ENCODE assay signal across 13 cellular contexts in the genomic region with DNA sequence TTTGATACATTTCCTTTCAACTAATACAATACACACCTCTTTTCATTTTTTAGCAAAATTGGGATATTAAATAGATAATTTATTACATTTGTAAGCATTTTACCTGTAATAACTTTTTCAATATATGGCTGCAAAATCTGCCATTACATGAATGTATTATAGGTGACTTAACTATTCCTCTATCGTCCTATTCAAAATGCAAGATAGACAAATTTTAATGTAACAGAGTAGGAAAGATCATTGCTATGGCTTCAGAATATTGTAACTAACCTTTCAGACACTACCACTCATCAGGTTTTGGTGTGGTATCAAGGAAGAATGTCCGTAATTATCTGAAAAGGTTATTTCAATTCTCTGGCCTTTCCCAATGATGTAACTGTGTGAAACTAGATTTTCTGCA.
DNase-seq lines count a peak whose midpoint lies in the region; ATAC-seq, FAIRE-seq and TF ChIP-seq lines count a peak whose summit lies in the region.
"Had no signal": no experiment of that assay in that cellular context is flagged by ENCODE, and none has a peak within 500 bp of the region (broad histone marks: within the 10 kb centered on the region; RNA-seq: fewer than 3 reads in every experiment).

No MANE protein-coding gene starts in this region.

- H3K9me3 ChIP-seq in A549, result no peaks in the 10 kb centered on the region
- H3K9me3 ChIP-seq in CD8-positive, alpha-beta memory T cell (ENCODE audit: low read length), result no peaks in the 10 kb centered on the region
- no peaks in the 10 kb centered on the region for H3K9me3 ChIP-seq in HepG2 (ENCODE audit: low read length)
- H3K9me3 ChIP-seq: gastrocnemius medialis had no signal

- no peaks in the 10 kb centered on the region for H3K27me3 ChIP-seq in CD8-positive, alpha-beta memory T cell (ENCODE audit: insufficient read depth, low read length, poor library complexity, severe bottlenecking)
- no peaks in the 10 kb centered on the region for H3K27me3 ChIP-seq in HepG2 (ENCODE audit: control insufficient read depth in 1 of 2, insufficient read depth in 2 of 2, low read length in 2 of 2)
- H3K27me3 ChIP-seq: gastrocnemius medialis had no signal

- peak overlapping the region; percentile 66 to 89 (median 76) for H3K4me3 Mint-ChIP-seq in CD8-positive, alpha-beta memory T cell
- H3K4me3 Mint-ChIP-seq in activated CD4-positive, alpha-beta memory T cell treated with anti-CD3 and anti-CD28 coated beads, Interleukin-2, amount 10 ng/mL, durations not matched to agents 7 days and 5 days, result peak overlapping the region; percentile 67
- no peak overlapping the region for H3K4me3 Mint-ChIP-seq in chondrocyte (ENCODE audit: unreplicated experiment)

- intact Hi-C loops in HepG2 (cut with micrococcal nuclease; ENCODE audit: unreplicated experiment), result no loop called here

- in situ Hi-C loops in HepG2 (cut with HindIII; ENCODE audit: extremely low pct_ligation_motif_present, low pct_unique_long_range_greater_than_20kb), result no loop called here

- no peak for TF ChIP-seq CTCF in A549 (IDR thresholded peaks at IDR 0.05)
- TF ChIP-seq CTCF in HepG2 (CRISPR knock-in tag; IDR thresholded peaks at IDR 0.05), result no peak
- TF ChIP-seq CTCF in chondrocyte (IDR thresholded peaks at IDR 0.05), result no peak

- CTCF ChIA-PET in A549 (lab: Yijun Ruan, JAX), result interaction anchor here (1.2 kb wide), 1 partner anchor 26 kb away, joined by 3 read pairs; no protein-coding TSS in a partner anchor
- CTCF ChIA-PET in CD8-positive, alpha-beta memory T cell (lab: Charles Lee), result interaction anchor here (1.0 to 3.4 kb wide), 4 partner anchors 20 to 275 kb away, joined by 3 to 17 read pairs (median 4); a partner anchor contains a TSS
- CTCF ChIA-PET in activated CD4-positive, alpha-beta memory T cell treated with anti-CD3 and anti-CD28 coated beads, Interleukin-2, amount 10 ng/mL, durations not matched to agents 7 days and 5 days (lab: Charles Lee), result interaction anchor here (1.0 to 1.9 kb wide), 7 partner anchors 8 to 41 kb away, joined by 3 to 8 read pairs (median 4); no protein-coding TSS in a partner anchor
- CTCF ChIA-PET in HepG2 (lab: Yijun Ruan, JAX; ENCODE audit: low intra/inter-chr PET ratio, low total read pairs), result no interaction called here

- TF ChIP-seq EP300 in A549 (IDR thresholded peaks at IDR 0.05) (no peak), HepG2 (IDR thresholded peaks at IDR 0.05; ENCODE audit: low read depth in 2 of 2, low read length in 2 of 2) (no peak), HepG2 (CRISPR knock-in tag; IDR thresholded peaks at IDR 0.05; ENCODE audit: borderline replicate concordance) (no peak)

- peak overlapping the region; percentile 46; the same call in 2 of the 3 replicates for H3K4me2 ChIP-seq in A549
- H3K4me2 ChIP-seq in HepG2 (ENCODE audit: low read depth, low read length), result no peak overlapping the region

- H3K79me2 ChIP-seq in HepG2 (ENCODE audit: insufficient read depth, low read length), result peaks cover 19% of the 10 kb centered on the region

- no peak overlapping the region for H3K9ac ChIP-seq in HepG2 (ENCODE audit: insufficient read depth, low read depth, low read length)

- H3K36me3 Mint-ChIP-seq in CD8-positive, alpha-beta memory T cell, result peaks cover 19 to 44% (median 24%) of the 10 kb centered on the region in 3 donors
- peaks cover 65% of the 10 kb centered on the region for H3K36me3 Mint-ChIP-seq in activated CD4-positive, alpha-beta memory T cell treated with anti-CD3 and anti-CD28 coated beads, Interleukin-2, amount 10 ng/mL, durations not matched to agents 7 days and 5 days (ENCODE audit: low read depth)
- H3K36me3 Mint-ChIP-seq in chondrocyte (ENCODE audit: low read depth), result peaks cover 14% of the 10 kb centered on the region

- peaks cover 77% of the 10 kb centered on the region for H3K4me1 ChIP-seq in A549
- peaks cover 89% of the 10 kb centered on the region for H3K4me1 ChIP-seq in CD8-positive, alpha-beta memory T cell (ENCODE audit: insufficient read depth, low read length)
- H3K4me1 ChIP-seq in HepG2 (ENCODE audit: insufficient read depth, low read length), result peaks cover 26% of the 10 kb centered on the region
- H3K4me1 ChIP-seq: gastrocnemius medialis had no signal

- peaks cover 88 to 100% (median 95%) of the 10 kb centered on the region in 3 donors for H3K4me1 Mint-ChIP-seq in CD8-positive, alpha-beta memory T cell
- peaks cover 90% of the 10 kb centered on the region for H3K4me1 Mint-ChIP-seq in activated CD4-positive, alpha-beta memory T cell treated with anti-CD3 and anti-CD28 coated beads, Interleukin-2, amount 10 ng/mL, durations not matched to agents 7 days and 5 days
- peaks cover 17% of the 10 kb centered on the region for H3K4me1 Mint-ChIP-seq in chondrocyte (ENCODE audit: low read depth)

- no peaks in the 10 kb centered on the region for H4K20me1 ChIP-seq in HepG2 (ENCODE audit: insufficient read depth, low read length)

- no peak for FAIRE-seq in A549 (lab: Jason Lieb, UNC)
- FAIRE-seq in HepG2 (lab: Jason Lieb, UNC), result no peak
- FAIRE-seq: GM12891 had no signal

- H3K27ac ChIP-seq in A549 (peak overlapping the region; percentile 4 to 36; a peak in 3 of 6 replicates), HepG2 (ENCODE audit: extremely low read length, insufficient read depth, low read length) (no peak overlapping the region)
- peak overlapping the region; percentile 72 for H3K27ac ChIP-seq in CD8-positive, alpha-beta memory T cell (ENCODE audit: low read depth, low read length)
- H3K27ac ChIP-seq: gastrocnemius medialis had no signal

- DNase-seq in A549 (ENCODE audit: low read depth in 1 of 2, low spot score in 1 of 2) (no peak), HepG2 (ENCODE audit: low spot score) (no peak), chondrocyte (ENCODE audit: low spot score) (no peak), T1000 (lab: John Stamatoyannopoulos, UW) (no peak)
- no peak for DNase-seq in CD8-positive, alpha-beta memory T cell
- no peak for DNase-seq in activated CD4-positive, alpha-beta memory T cell treated with anti-CD3 and anti-CD28 coated beads, Interleukin-2, amount 10 ng/mL, durations not matched to agents 7 days and 5 days
- DNase-seq: DND-41, gastrocnemius medialis, NCI-H187 treated with DMSO at 0.1 percent for 48 hours, NCI-H524 treated with DMSO at 0.1 percent for 48 hours had no signal

- TF ChIP-seq RAD21 in A549 (conservative IDR thresholded peaks at IDR 0.05 in 1 of 2, IDR thresholded peaks at IDR 0.05 in 1 of 2) (no peak), HepG2 (CRISPR knock-in tag; IDR thresholded peaks at IDR 0.05) (no peak)

- H2AFZ ChIP-seq in HepG2 (ENCODE audit: low read length), result no peak overlapping the region

- POLR2A ChIA-PET in A549 (lab: Yijun Ruan, JAX) (no interaction called here), HepG2 (lab: Yijun Ruan, JAX) (interaction anchor here (1.7 kb wide), 1 partner anchor 9 kb away, joined by 4 read pairs; no protein-coding TSS in a partner anchor)
- POLR2A ChIA-PET in CD8-positive, alpha-beta memory T cell (lab: Charles Lee), result interaction anchor here (1.0 to 1.9 kb wide), 3 partner anchors 10 to 25 kb away, joined by 3 to 6 read pairs (median 4); no protein-coding TSS in a partner anchor
- POLR2A ChIA-PET in activated CD4-positive, alpha-beta memory T cell treated with anti-CD3 and anti-CD28 coated beads, Interleukin-2, amount 10 ng/mL, durations not matched to agents 7 days and 5 days (lab: Charles Lee), result interaction anchor here (0.9 to 7.0 kb wide), 13 partner anchors 8 to 391 kb away, joined by 3 to 78 read pairs (median 9); a partner anchor contains a TSS

- no TSS peak for BruUV-seq in HepG2 (replicated peaks; lab: Mats Ljungman, UMichigan)

- H3K27me3 Mint-ChIP-seq in CD8-positive, alpha-beta memory T cell, result no peaks in the 10 kb centered on the region
- no peaks in the 10 kb centered on the region for H3K27me3 Mint-ChIP-seq in activated CD4-positive, alpha-beta memory T cell treated with anti-CD3 and anti-CD28 coated beads, Interleukin-2, amount 10 ng/mL, durations not matched to agents 7 days and 5 days
- no peaks in the 10 kb centered on the region for H3K27me3 Mint-ChIP-seq in chondrocyte (ENCODE audit: low read depth)

- TF ChIP-seq POLR2A in A549 (IDR thresholded peaks at IDR 0.05; ENCODE audit: low read length) (no peak), HepG2 (IDR thresholded peaks at IDR 0.05; ENCODE audit: insufficient read depth in 1 of 2, low read depth in 2 of 2, low read length in 2 of 2) (no peak)

- 89% methylated on average over 2 of the region's 2 CpGs for WGBS in A549 (ENCODE audit: missing lambda C conversion rate)
- WGBS in HepG2 (ENCODE audit: low lambda C conversion rate), result 94% methylated on average over 2 of the region's 2 CpGs

- H3K4me3 ChIP-seq in A549 (no peak overlapping the region), HepG2 (replicated peaks in 1 of 3; ENCODE audit: insufficient read depth in 1 of 3, low read depth in 2 of 3, low read length in 3 of 3) (no peak overlapping the region)
- peak overlapping the region; percentile 13 for H3K4me3 ChIP-seq in CD8-positive, alpha-beta memory T cell (ENCODE audit: low read length)
- H3K4me3 ChIP-seq: gastrocnemius medialis had no signal

- peak overlapping the region; percentile 89 to 99 (median 95) for H3K27ac Mint-ChIP-seq in CD8-positive, alpha-beta memory T cell
- H3K27ac Mint-ChIP-seq in activated CD4-positive, alpha-beta memory T cell treated with anti-CD3 and anti-CD28 coated beads, Interleukin-2, amount 10 ng/mL, durations not matched to agents 7 days and 5 days, result peak overlapping the region; percentile 95
- no peak overlapping the region for H3K27ac Mint-ChIP-seq in chondrocyte (ENCODE audit: unreplicated experiment)

- H3K9me3 Mint-ChIP-seq in CD8-positive, alpha-beta memory T cell, result peaks cover 0 to 3% (median 0%) of the 10 kb centered on the region in 5 donors
- H3K9me3 Mint-ChIP-seq in activated CD4-positive, alpha-beta memory T cell treated with anti-CD3 and anti-CD28 coated beads, Interleukin-2, amount 10 ng/mL, durations not matched to agents 7 days and 5 days, result peaks cover 5% of the 10 kb centered on the region
- H3K9me3 Mint-ChIP-seq in chondrocyte (ENCODE audit: low read depth), result peaks cover 3% of the 10 kb centered on the region

- H3K36me3 ChIP-seq in CD8-positive, alpha-beta memory T cell (ENCODE audit: insufficient read depth, low read length), result peaks cover 4% of the 10 kb centered on the region
- peaks cover 5 to 6% of the 10 kb centered on the region in 2 experiments; a peak in 4 of 5 replicates for H3K36me3 ChIP-seq in HepG2 (replicated peaks in 1 of 2; ENCODE audit: control insufficient read depth in 1 of 2, insufficient read depth in 2 of 2, low read length in 2 of 2)
- H3K36me3 ChIP-seq: gastrocnemius medialis had no signal

- ATAC-seq in A549 (no peak), HepG2 (no peak), esophagus mucosa (no peak), HG02981 (IDR thresholded peaks at IDR 0.05; ENCODE audit: unreplicated experiment) (no peak)
- ATAC-seq: gastrocnemius medialis had no signal

TF ChIP-seq in A549, 52 proteins besides CTCF, POLR2A, EP300 and RAD21:
- TF ChIP-seq FOSB (CRISPR knock-in tag; IDR thresholded peaks at IDR 0.05) (no peak), MAFK (IDR thresholded peaks at IDR 0.05; ENCODE audit: partially characterized antibody) (peak; percentile 84)

TF ChIP-seq in HepG2, 621 proteins besides CTCF, POLR2A, EP300 and RAD21 (continues in another document):
- TF ChIP-seq MAFK (conservative IDR thresholded peaks at IDR 0.05 in 1 of 2, IDR thresholded peaks at IDR 0.05 in 1 of 2; ENCODE audit: low read length in 2 of 2) (peak; percentile 67 to 79), MAFF (IDR thresholded peaks at IDR 0.05; ENCODE audit: low read depth, low read length) (peak; percentile 59; the same call in 1 of the 2 replicates), GATA4 (IDR thresholded peaks at IDR 0.05; ENCODE audit: borderline replicate concordance, low read depth) (no peak)
